Comparison of ENCODE assay signal across 8 cellular contexts in genomic region chr4:176319704-176320339, GRCh38. TPM values are rescaled to one million over a fixed set of nuclear protein-coding genes. Genes with fewer than 3 reads are reported as not detected.
DNase-seq lines count a peak whose midpoint lies in the region; ATAC-seq, FAIRE-seq and TF ChIP-seq lines count a peak whose summit lies in the region.

Gene SPCS3, plus strand, starts transcription at chr4:176319966. Its CDS starts 111 bp downstream, at chr4:176320077.

- no peaks in the 10 kb centered on the region for H3K27me3 Mint-ChIP-seq in Calu3 (ENCODE audit: unreplicated experiment)
- H3K27me3 Mint-ChIP-seq in mesothelial cell of epicardium (ENCODE audit: low read depth), result no peaks in the 10 kb centered on the region

- no peaks in the 10 kb centered on the region for H4K20me1 ChIP-seq in OCI-LY1 (ENCODE audit: insufficient read depth, low read length)

- no peaks in the 10 kb centered on the region for H3F3A ChIP-seq in OCI-LY1 (ENCODE audit: insufficient read depth, low read length)

- H3K27ac ChIP-seq in HUES64 (ENCODE audit: low read depth, low read length) (peak within 1 kb of the TSS; percentile 86), OCI-LY1 (ENCODE audit: low read depth, low read length, poor library complexity, severe bottlenecking) (peak within 1 kb of the TSS; percentile 87)

- ATAC-seq in GM21447 (IDR thresholded peaks at IDR 0.05; ENCODE audit: unreplicated experiment), result peak; percentile 85

- H3K4me3 Mint-ChIP-seq in Calu3 (ENCODE audit: low read depth, unreplicated experiment) (peak within 1 kb of the TSS; percentile 76), mesothelial cell of epicardium (peak within 1 kb of the TSS; percentile 80)

- under 1% methylated on average over 94 of the region's 94 CpGs for WGBS in HUES64

- CTCF ChIA-PET in Calu3 (lab: Charles Lee), result no interaction called here

- intact Hi-C loops in Calu3 (cut with micrococcal nuclease; ENCODE audit: unreplicated experiment), result loop anchor here (10.0 kb wide), 1 partner anchor 355 kb away; no protein-coding TSS in a partner anchor

- peaks cover 45% of the 10 kb centered on the region for H3K79me2 ChIP-seq in OCI-LY1 (ENCODE audit: insufficient read depth, low read length)

- peak within 1 kb of the TSS; percentile 97 for H2AFZ ChIP-seq in OCI-LY1 (ENCODE audit: low read length)

- peak within 1 kb of the TSS; percentile 88 for H3K27ac Mint-ChIP-seq in Calu3 (ENCODE audit: unreplicated experiment)
- peak within 1 kb of the TSS; percentile 93 for H3K27ac Mint-ChIP-seq in mesothelial cell of epicardium

- BruUV-seq in Calu3 (replicated peaks; lab: Mats Ljungman, UMichigan), result no TSS peak

- H3K4me3 ChIP-seq in HUES64 (ENCODE audit: low read length), result peak within 1 kb of the TSS; percentile 99
- peak within 1 kb of the TSS; percentile 78 for H3K4me3 ChIP-seq in OCI-LY1 (ENCODE audit: low read depth, low read length, poor library complexity, severe bottlenecking)

- H3K9ac ChIP-seq in HUES64 (ENCODE audit: low read depth, low read length) (peak within 1 kb of the TSS; percentile 91), OCI-LY1 (ENCODE audit: low read length) (peak within 1 kb of the TSS; percentile 98)

- H3K27me3 ChIP-seq in HUES64 (ENCODE audit: insufficient read depth, low read length) (no peaks in the 10 kb centered on the region), OCI-LY1 (ENCODE audit: insufficient read depth, low read length) (no peaks in the 10 kb centered on the region)

- H3K36me3 ChIP-seq in HUES64 (ENCODE audit: insufficient read depth, low read length) (no peaks in the 10 kb centered on the region), OCI-LY1 (ENCODE audit: insufficient read depth, low read length) (peaks cover 29% of the 10 kb centered on the region)

- no peaks in the 10 kb centered on the region for H3K9me2 ChIP-seq in OCI-LY1 (ENCODE audit: low read depth, low read length)

- no peaks in the 10 kb centered on the region for H3K4me1 Mint-ChIP-seq in Calu3 (ENCODE audit: low read depth, unreplicated experiment)
- peaks cover 27% of the 10 kb centered on the region for H3K4me1 Mint-ChIP-seq in mesothelial cell of epicardium

- H3K36me3 Mint-ChIP-seq in Calu3 (ENCODE audit: insufficient read depth, unreplicated experiment), result peaks cover 31% of the 10 kb centered on the region
- H3K36me3 Mint-ChIP-seq in mesothelial cell of epicardium, result no peaks in the 10 kb centered on the region

- FAIRE-seq in endometrium (lab: Jason Lieb, UNC), result peak; percentile 89

- DNase-seq in Calu3, result peak; percentile 90
- DNase-seq in activated CD8-positive, alpha-beta memory T cell treated with anti-CD3 and anti-CD28 coated beads, Interleukin-2, amount 50 U/mL, for 4 hours, result peak; percentile 95
- DNase-seq in mesothelial cell of epicardium (ENCODE audit: low spot score in 2 of 2, unreplicated experiment in 2 of 2), result peak; percentile 91 to 96
- DNase-seq in stimulated activated CD8-positive, alpha-beta memory T cell treated with anti-CD3 and anti-CD28 coated beads, Interleukin-15, amount 100 ng/mL, for 48 hours (ENCODE audit: low read depth in 2 of 2), result peak; percentile 91 to 92

- H3K4me2 ChIP-seq in OCI-LY1 (ENCODE audit: low read length), result peak within 1 kb of the TSS; percentile 98

- H3K9me3 Mint-ChIP-seq in Calu3 (ENCODE audit: low read depth, unreplicated experiment) (no peaks in the 10 kb centered on the region), mesothelial cell of epicardium (no peaks in the 10 kb centered on the region)

- H3K9me3 ChIP-seq in HUES64 (ENCODE audit: insufficient read depth, low read depth, low read length), result no peaks in the 10 kb centered on the region
- no peaks in the 10 kb centered on the region for H3K9me3 ChIP-seq in OCI-LY1 (ENCODE audit: low read length)

- no peak for TF ChIP-seq CTCF in Calu3 (IDR thresholded peaks at IDR 0.05; ENCODE audit: unreplicated experiment)
- TF ChIP-seq CTCF in OCI-LY1 (IDR thresholded peaks at IDR 0.05; ENCODE audit: low read length), result no peak
- TF ChIP-seq CTCF in mesothelial cell of epicardium (IDR thresholded peaks at IDR 0.05; ENCODE audit: unreplicated experiment), result no peak

- H3K4me1 ChIP-seq in HUES64 (ENCODE audit: insufficient read depth, low read length) (peaks cover 14% of the 10 kb centered on the region), OCI-LY1 (ENCODE audit: insufficient read depth, low read length, severe bottlenecking) (peaks cover 36% of the 10 kb centered on the region)

RNA-seq across cellular contexts. Expression of gene SPCS3, which starts in this region (rescaled TPM):
- 82.8 and 94.6 TPM in 2 replicates for total RNA-seq in Calu3 (2022)
- 45.2 TPM for polyA plus RNA-seq in HUES64 (2013, experiment 1 of 2)
- polyA plus RNA-seq in HUES64 (2013, experiment 2 of 2), result 55.4 TPM
- 107 to 114 TPM (median 113 TPM) in 3 replicates for total RNA-seq in mesothelial cell of epicardium

Comparison
In these comparisons a context has a peak if more than half of its experiments do, and no peak if none do; other contexts are left out.
1. Peak in every context shown above with its lines: DNase-seq, ATAC-seq, H3K4me3 ChIP-seq and H3K27ac ChIP-seq.